ENCODE assay signal across 20 cellular contexts in genomic region chr11:31844351-31844750, GRCh38. TPM values are rescaled to one million over a fixed set of nuclear protein-coding genes. Genes with fewer than 3 reads are reported as not detected.
DNase-seq lines count a peak whose midpoint lies in the region; ATAC-seq and TF ChIP-seq lines count a peak whose summit lies in the region.
"Had no signal": no experiment of that assay in that cellular context is flagged by ENCODE, and none has a peak within 500 bp of the region (broad histone marks: within the 10 kb centered on the region; RNA-seq: fewer than 3 reads in every experiment).

No MANE protein-coding gene starts in this region.

- TF ChIP-seq CTCF in AG10803 (conservative IDR thresholded peaks at IDR 0.05; ENCODE audit: low read length), result no peak
- no peak for TF ChIP-seq CTCF in body of pancreas (IDR thresholded peaks at IDR 0.05)

- TF ChIP-seq POLR2A in body of pancreas (IDR thresholded peaks at IDR 0.05), result no peak

- H3K36me3 ChIP-seq in body of pancreas (replicated peaks in 1 of 2; ENCODE audit: insufficient read depth in 1 of 2, low read depth in 2 of 2), result no peaks in the 10 kb centered on the region

- 38 to 46% methylated on average over 6 of the region's 6 CpGs for WGBS in body of pancreas, 2 donors

- intact Hi-C loops in body of pancreas (cut with DNase I), result no loop called here

- H3K4me3 ChIP-seq in AG10803 (ENCODE audit: low read length) (no peak overlapping the region), body of pancreas (no peak overlapping the region)
- H3K4me3 ChIP-seq: A549 had no signal

- ATAC-seq in HG02973 (IDR thresholded peaks at IDR 0.05; ENCODE audit: unreplicated experiment) (no peak), body of pancreas (no peak)
- ATAC-seq: A549 had no signal

- DNase-seq in AG10803 (ENCODE audit: low read depth) (peak; percentile 7), HT1080 (ENCODE audit: low read depth) (peak; percentile 31), RPMI7951 (ENCODE audit: low read depth) (peak; percentile 9), iris pigment epithelial cell (ENCODE audit: low read depth) (peak; percentile 68), COR-L47 (lab: John Stamatoyannopoulos, UW) (no peak), activated gamma-delta T cell treated with Interleukin-2 at 50 U/mL for 16 hours (no peak), body of pancreas (no peak)
- DNase-seq: DMS 273 treated with DMSO at 0.1 percent for 48 hours, Kasumi-1, MV-4-11, NCI-H1417 treated with DMSO at 0.1 percent for 48 hours, NCI-H2029, NCI-H2171 treated with DMSO at 0.1 percent for 48 hours, NCI-H774, Right ventricle myocardium superior had no signal

- H3K4me1 ChIP-seq in body of pancreas, result no peaks in the 10 kb centered on the region
- H3K4me1 ChIP-seq: A549 had no signal

- peaks cover 0 to 4% of the 10 kb centered on the region in 2 donors for H3K27me3 ChIP-seq in body of pancreas

- no peaks in the 10 kb centered on the region for H3K9me3 ChIP-seq in body of pancreas
- H3K9me3 ChIP-seq: A549 had no signal

- H3K27ac ChIP-seq in body of pancreas, result no peak overlapping the region
- H3K27ac ChIP-seq: A549, C4-2B had no signal

RNA-seq across cellular contexts. Expression of gene PAX6, which starts 33.2 kb away (rescaled TPM):
- total RNA-seq in HT1080 (2014; rRNA removed; shearing (Covaris generic)), result 0.35 and 2.0 TPM in 2 replicates
- 0.27 and 0.72 TPM in 2 replicates for polyA plus RNA-seq in HT1080 (2015; cell fraction: cytosol; rRNA removed)
- 1.9 and 3.0 TPM in 2 replicates for polyA plus RNA-seq in HT1080 (2015; cell fraction: nucleus; rRNA removed)
- total RNA-seq in RPMI7951 (2014; rRNA removed; shearing (Covaris generic)), result 22.3 and 29.2 TPM in 2 replicates
- total RNA-seq in body of pancreas, result 10 to 100 TPM; 10.2 to 12.5 TPM
- total RNA-seq: HT-29, Right ventricle myocardium superior had no signal
- polyA plus RNA-seq: IgD-negative memory B cell had no signal

Comparison
In these comparisons a context has a peak if more than half of its experiments do, and no peak if none do; other contexts are left out.
1. DNase-seq: peak in AG10803 (single experiment), HT1080 (single experiment), RPMI7951 (single experiment) and iris pigment epithelial cell (single experiment); none in COR-L47 (single experiment), activated gamma-delta T cell treated with Interleukin-2 at 50 U/mL for 16 hours (single experiment) and body of pancreas (0 of 4).